ENCODE assay signal across 9 cellular contexts in genomic region chr17:42548993-42549755, GRCh38. TPM values are rescaled to one million over a fixed set of nuclear protein-coding genes. Genes with fewer than 3 reads are reported as not detected.
A peak's percentile ranks its signal among the peaks of the same experiment; 100 is the strongest.
DNase-seq lines count a peak whose midpoint lies in the region; ATAC-seq, FAIRE-seq and TF ChIP-seq lines count a peak whose summit lies in the region.
"Had no signal": no experiment of that assay in that cellular context is flagged by ENCODE, and none has a peak within 500 bp of the region (broad histone marks: within the 10 kb centered on the region; RNA-seq: fewer than 3 reads in every experiment).

No MANE protein-coding gene starts in this region.

- peaks cover 6% of the 10 kb centered on the region; the same call in 1 of the 2 replicates for H3K4me1 ChIP-seq in HUES6 (ENCODE audit: control insufficient read depth, insufficient read depth, low read length)
- H3K4me1 ChIP-seq in astrocyte (ENCODE audit: insufficient read depth, low read length) = peaks cover 8% of the 10 kb centered on the region
- H3K4me1 ChIP-seq in gastrocnemius medialis = peaks cover 4 to 12% of the 10 kb centered on the region in 2 donors

- peak overlapping the region; percentile 50 for H3K4me3 Mint-ChIP-seq in astrocyte (ENCODE audit: unreplicated experiment)
- peak overlapping the region; percentile 41 for H3K4me3 Mint-ChIP-seq in natural killer cell treated with Interleukin-12 subunit alpha and Interleukin-12 subunit beta and Interleukin-15 and Interleukin-18, amount 100 ng/mL, for 72 hours

- peak; percentile 3 to 51 for ATAC-seq in natural killer cell treated with Interleukin-12 subunit alpha and Interleukin-12 subunit beta and Interleukin-15 and Interleukin-18, amount 100 ng/mL, for 72 hours
- ATAC-seq in GM18867 (IDR thresholded peaks at IDR 0.05; ENCODE audit: unreplicated experiment) (no peak), GM19023 (IDR thresholded peaks at IDR 0.05; ENCODE audit: unreplicated experiment) (no peak), gastrocnemius medialis (no peak)

- H3K9me3 ChIP-seq in HUES6 (ENCODE audit: control insufficient read depth, insufficient read depth, low read depth, low read length) (no peaks in the 10 kb centered on the region), astrocyte (ENCODE audit: insufficient read depth, low read depth, low read length) (no peaks in the 10 kb centered on the region), gastrocnemius medialis (no peaks in the 10 kb centered on the region)
- H3K9me3 ChIP-seq: colonic mucosa had no signal

- peak overlapping the region; percentile 78 for H3K4me2 ChIP-seq in astrocyte (ENCODE audit: low read length)

- peak overlapping the region; percentile 41 for H3K27ac Mint-ChIP-seq in astrocyte (ENCODE audit: unreplicated experiment)
- H3K27ac Mint-ChIP-seq in natural killer cell treated with Interleukin-12 subunit alpha and Interleukin-12 subunit beta and Interleukin-15 and Interleukin-18, amount 100 ng/mL, for 72 hours = peak overlapping the region in 1 of 2 donors; percentile 34

- peaks cover 6% of the 10 kb centered on the region for H3K4me1 Mint-ChIP-seq in astrocyte (ENCODE audit: low read depth, unreplicated experiment)
- peaks cover 13 to 14% of the 10 kb centered on the region in 2 donors for H3K4me1 Mint-ChIP-seq in natural killer cell treated with Interleukin-12 subunit alpha and Interleukin-12 subunit beta and Interleukin-15 and Interleukin-18, amount 100 ng/mL, for 72 hours (ENCODE audit: low read depth in 2 of 2)

- no peak overlapping the region for H2AFZ ChIP-seq in astrocyte (ENCODE audit: low read depth, low read length)

- H4K20me1 ChIP-seq in astrocyte (ENCODE audit: insufficient read depth, low read length) = peaks cover 9% of the 10 kb centered on the region

- TF ChIP-seq CTCF in D721Med (IDR thresholded peaks at IDR 0.05; ENCODE audit: insufficient read depth, missing control alignments) (no peak), astrocyte (IDR thresholded peaks at IDR 0.05; ENCODE audit: insufficient read depth, low read depth, low read length) (no peak), gastrocnemius medialis (IDR thresholded peaks at IDR 0.05 in 4 of 5, conservative IDR thresholded peaks at IDR 0.05 in 1 of 5) (no peak)

- peaks cover 15% of the 10 kb centered on the region for H3K79me2 ChIP-seq in astrocyte (ENCODE audit: insufficient read depth, low read length)

- peaks cover 2% of the 10 kb centered on the region for H3K36me3 Mint-ChIP-seq in astrocyte (ENCODE audit: low read depth, unreplicated experiment)
- no peaks in the 10 kb centered on the region for H3K36me3 Mint-ChIP-seq in natural killer cell treated with Interleukin-12 subunit alpha and Interleukin-12 subunit beta and Interleukin-15 and Interleukin-18, amount 100 ng/mL, for 72 hours

- FAIRE-seq in D721Med (lab: Jason Lieb, UNC) (peak; percentile 11), astrocyte (lab: Jason Lieb, UNC) (no peak)

- DNase-seq in D721Med (ENCODE audit: insufficient read length, low spot score) (no peak), astrocyte (ENCODE audit: low read depth) (no peak), gastrocnemius medialis (no peak)
- DNase-seq in natural killer cell treated with Interleukin-12 subunit alpha and Interleukin-12 subunit beta and Interleukin-15 and Interleukin-18, amount 100 ng/mL, for 72 hours (ENCODE audit: low spot score) = no peak
- DNase-seq: colonic mucosa had no signal

- H3K27me3 ChIP-seq in HUES6 (ENCODE audit: control insufficient read depth, insufficient read depth, low read length) (no peaks in the 10 kb centered on the region), astrocyte (ENCODE audit: insufficient read depth, low read length) (no peaks in the 10 kb centered on the region), gastrocnemius medialis (no peaks in the 10 kb centered on the region)
- H3K27me3 ChIP-seq: colonic mucosa had no signal

- H3K27ac ChIP-seq in HUES6 (ENCODE audit: low read depth, low read length) (no peak overlapping the region), astrocyte (ENCODE audit: low read depth, low read length) (no peak overlapping the region), gastrocnemius medialis (no peak overlapping the region)
- H3K27ac ChIP-seq: colonic mucosa, skin epidermis had no signal

- peaks cover 3% of the 10 kb centered on the region for H3K36me3 ChIP-seq in HUES6 (ENCODE audit: control insufficient read depth, insufficient read depth, low read length)
- H3K36me3 ChIP-seq in astrocyte (ENCODE audit: insufficient read depth, low read length) = no peaks in the 10 kb centered on the region
- no peaks in the 10 kb centered on the region for H3K36me3 ChIP-seq in gastrocnemius medialis
- H3K36me3 ChIP-seq: colonic mucosa had no signal

- in situ Hi-C loops in gastrocnemius medialis (cut with MboI; ENCODE audit: low sequenced_read_pairs in 4 of 4) = no loop called here

- H3K9ac ChIP-seq in HUES6 (ENCODE audit: low read length) = no peak overlapping the region
- no peak overlapping the region for H3K9ac ChIP-seq in astrocyte (ENCODE audit: low read length)

- intact Hi-C loops in gastrocnemius medialis (cut with DNase I; ENCODE audit: low total_unique reads) = no loop called here

- H3K9me3 Mint-ChIP-seq in astrocyte (ENCODE audit: unreplicated experiment) = no peaks in the 10 kb centered on the region
- no peaks in the 10 kb centered on the region for H3K9me3 Mint-ChIP-seq in natural killer cell treated with Interleukin-12 subunit alpha and Interleukin-12 subunit beta and Interleukin-15 and Interleukin-18, amount 100 ng/mL, for 72 hours

- H3K4me3 ChIP-seq in HUES6 (ENCODE audit: low read depth, low read length) = peak overlapping the region; percentile 49
- H3K4me3 ChIP-seq in astrocyte (ENCODE audit: insufficient read depth, low read depth, low read length) = no peak overlapping the region
- H3K4me3 ChIP-seq in gastrocnemius medialis = no peak overlapping the region

- peaks cover 2% of the 10 kb centered on the region for H3K27me3 Mint-ChIP-seq in astrocyte (ENCODE audit: low read depth, unreplicated experiment)
- no peaks in the 10 kb centered on the region for H3K27me3 Mint-ChIP-seq in natural killer cell treated with Interleukin-12 subunit alpha and Interleukin-12 subunit beta and Interleukin-15 and Interleukin-18, amount 100 ng/mL, for 72 hours

- no peak for TF ChIP-seq POLR2A in gastrocnemius medialis (IDR thresholded peaks at IDR 0.05)

RNA-seq across cellular contexts. Expression of gene HSD17B1, which starts 3.5 kb away (rescaled TPM):
- 1.5 and 1.7 TPM in 2 replicates for total RNA-seq in astrocyte
- total RNA-seq in natural killer cell treated with Interleukin-12 subunit alpha and Interleukin-12 subunit beta and Interleukin-15 and Interleukin-18, amount 100 ng/mL, for 72 hours = 1 to 10 TPM in 1 of 2 donors, under 1 TPM in 1; 0.71 to 1.6 TPM
- under 1 TPM in 3 of 4 donors, not detected in 1; 0.33 to 0.66 (median 0.47) TPM for total RNA-seq in gastrocnemius medialis

RNA-seq across cellular contexts. Expression of gene COASY, which starts 12.8 kb away (rescaled TPM):
- total RNA-seq in astrocyte (52.0 and 54.2 TPM in 2 replicates), gastrocnemius medialis (10 to 100 TPM; 22.4 to 39.9 (median 27.5) TPM)
- total RNA-seq in natural killer cell treated with Interleukin-12 subunit alpha and Interleukin-12 subunit beta and Interleukin-15 and Interleukin-18, amount 100 ng/mL, for 72 hours = 100 to 1,000 TPM in 1 of 2 donors, 10 to 100 TPM in 1; 83.4 to 126 TPM

RNA-seq across cellular contexts. Expression of gene NAGLU, which starts 13.1 kb away (rescaled TPM):
- total RNA-seq in astrocyte (19.3 and 25.9 TPM in 2 replicates), gastrocnemius medialis (10 to 100 TPM; 16.4 to 30.1 (median 24.1) TPM)
- total RNA-seq in natural killer cell treated with Interleukin-12 subunit alpha and Interleukin-12 subunit beta and Interleukin-15 and Interleukin-18, amount 100 ng/mL, for 72 hours = 10 to 100 TPM; 18.1 to 19.3 TPM

RNA-seq across cellular contexts. Expression of gene MLX, which starts 17.7 kb away (rescaled TPM):
- total RNA-seq in astrocyte (26.5 and 29.9 TPM in 2 replicates), gastrocnemius medialis (10 to 100 TPM; 49.7 to 81.9 (median 53.8) TPM)
- 10 to 100 TPM; 66.8 to 68.4 TPM for total RNA-seq in natural killer cell treated with Interleukin-12 subunit alpha and Interleukin-12 subunit beta and Interleukin-15 and Interleukin-18, amount 100 ng/mL, for 72 hours

RNA-seq across cellular contexts. Expression of gene PSMC3IP, which starts 28.4 kb away (rescaled TPM):
- total RNA-seq in astrocyte (5.4 and 8.7 TPM in 2 replicates), gastrocnemius medialis (1 to 10 TPM in 2 of 4 donors, under 1 TPM in 2; 0.46 to 2.7 (median 1.4) TPM)
- total RNA-seq in natural killer cell treated with Interleukin-12 subunit alpha and Interleukin-12 subunit beta and Interleukin-15 and Interleukin-18, amount 100 ng/mL, for 72 hours = 10 to 100 TPM; 20.7 to 41.3 TPM

Comparison
In these comparisons a context has a peak if more than half of its experiments do, and no peak if none do; other contexts are left out.
1. ATAC-seq: peak in natural killer cell treated with Interleukin-12 subunit alpha and Interleukin-12 subunit beta and Interleukin-15 and Interleukin-18, amount 100 ng/mL, for 72 hours (2 of 2); none in GM18867 (single experiment), GM19023 (single experiment) and gastrocnemius medialis (0 of 2).